In the genomic region with DNA sequence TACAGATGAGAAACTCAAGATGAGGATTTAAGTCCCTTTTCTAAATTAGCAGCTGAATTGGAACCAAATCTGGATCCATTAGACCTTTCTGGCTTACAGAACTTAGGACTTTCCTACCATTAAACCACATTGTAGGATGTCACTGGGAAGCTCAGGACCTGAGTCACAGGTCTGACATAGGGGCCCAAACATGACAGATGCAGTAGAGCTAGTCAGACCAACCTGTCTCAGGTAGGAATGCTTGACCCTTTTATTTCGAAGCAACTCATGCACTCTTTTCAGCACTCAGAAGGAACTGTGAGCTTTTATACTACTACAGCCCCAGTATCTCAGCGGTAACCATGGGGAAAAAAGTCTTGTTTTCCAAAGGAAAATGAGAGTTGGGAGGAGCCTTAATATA, we compare ENCODE assay signal across 7 cellular contexts. TPM values are rescaled to one million over a fixed set of nuclear protein-coding genes. Genes with fewer than 3 reads are reported as not detected.
DNase-seq lines count a peak whose midpoint lies in the region; ATAC-seq and TF ChIP-seq lines count a peak whose summit lies in the region.
"Had no signal": no experiment of that assay in that cellular context is flagged by ENCODE, and none has a peak within 500 bp of the region (broad histone marks: within the 10 kb centered on the region; RNA-seq: fewer than 3 reads in every experiment).

No MANE protein-coding gene starts in this region.

- H3F3A ChIP-seq in SK-N-SH (replicated peaks; ENCODE audit: insufficient read depth): peaks cover 13% of the 10 kb centered on the region

- TF ChIP-seq CTCF in CD14-positive monocyte (IDR thresholded peaks at IDR 0.05) (no peak), lower lobe of right lung (IDR thresholded peaks at IDR 0.05) (no peak), SK-N-SH (IDR thresholded peaks at IDR 0.05) (no peak)

- H3K9me3 Mint-ChIP-seq in CD14-positive monocyte: no peaks in the 10 kb centered on the region

- no peak for ATAC-seq in lower lobe of right lung

- CTCF ChIA-PET in SK-N-SH (lab: Yijun Ruan, JAX): interaction anchor here (1.2 to 6.5 kb wide), 5 partner anchors 10 to 654 kb away, joined by 3 to 48 read pairs (median 6); no protein-coding TSS in a partner anchor

- no peak for DNase-seq in CD14-positive monocyte (ENCODE audit: low spot score)
- no peak for DNase-seq in SK-N-MC (ENCODE audit: low read depth, low spot score)
- DNase-seq in lower lobe of right lung: no peak
- DNase-seq in SK-N-SH: no peak
- DNase-seq in posterior vena cava (ENCODE audit: low spot score): no peak
- no peak for DNase-seq in NCI-H187 (lab: John Stamatoyannopoulos, UW)
- DNase-seq: SJCRH30 had no signal

- no peak overlapping the region for H2AFZ ChIP-seq in SK-N-SH (ENCODE audit: low read depth)

- H3K9me2 ChIP-seq in SK-N-SH: no peaks in the 10 kb centered on the region

- no peak for TF ChIP-seq RAD21 in SK-N-SH (IDR thresholded peaks at IDR 0.05; ENCODE audit: low read length)

- peaks cover 84% of the 10 kb centered on the region for H3K4me1 Mint-ChIP-seq in CD14-positive monocyte

- H3K27me3 ChIP-seq in lower lobe of right lung (ENCODE audit: low read depth): no peaks in the 10 kb centered on the region
- H3K27me3 ChIP-seq in SK-N-SH (ENCODE audit: insufficient read depth): no peaks in the 10 kb centered on the region
- H3K27me3 ChIP-seq: SJCRH30 had no signal

- H4K20me1 ChIP-seq in SK-N-SH (ENCODE audit: insufficient read depth): peaks cover 15% of the 10 kb centered on the region

- 98% methylated on average over 2 of the region's 2 CpGs for WGBS in SK-N-SH (ENCODE audit: low lambda C conversion rate)

- no peak overlapping the region for H3K4me2 ChIP-seq in SK-N-SH

- peak overlapping the region; percentile 78 to 93 for H3K4me3 Mint-ChIP-seq in CD14-positive monocyte

- H3K4me3 ChIP-seq in SK-N-MC (no peak overlapping the region), lower lobe of right lung (no peak overlapping the region), SK-N-SH (ENCODE audit: low read depth in 2 of 2, low read length in 1 of 2) (no peak overlapping the region)
- H3K4me3 ChIP-seq: SJCRH30 had no signal

- H3K27ac ChIP-seq in SK-N-MC: peak overlapping the region; percentile 63
- H3K27ac ChIP-seq in lower lobe of right lung: peak overlapping the region; percentile 68
- peak overlapping the region in 1 of 2 experiments; percentile 40; a peak in 1 of 4 replicates for H3K27ac ChIP-seq in SK-N-SH (ENCODE audit: low read depth in 2 of 2, low read length in 1 of 2)
- H3K27ac ChIP-seq: SJCRH30 had no signal

- H3K9ac ChIP-seq in SK-N-MC (ENCODE audit: insufficient read length): no peak overlapping the region
- H3K9ac ChIP-seq in SK-N-SH: no peak overlapping the region

- intact Hi-C loops in CD14-positive monocyte (cut with micrococcal nuclease): loop anchor here (5.0 to 10.0 kb wide), 4 partner anchors 164 to 851 kb away; a partner anchor contains a TSS
- intact Hi-C loops in lower lobe of right lung (cut with DNase I): no loop called here
- intact Hi-C loops in posterior vena cava (cut with DNase I): no loop called here

- no peaks in the 10 kb centered on the region for H3K9me3 ChIP-seq in SK-N-MC (ENCODE audit: low read depth, low read length)
- H3K9me3 ChIP-seq in lower lobe of right lung: no peaks in the 10 kb centered on the region
- H3K9me3 ChIP-seq in SK-N-SH: no peaks in the 10 kb centered on the region
- H3K9me3 ChIP-seq: SJCRH30 had no signal

- H3K27me3 Mint-ChIP-seq in CD14-positive monocyte (ENCODE audit: low read depth in 3 of 3): peaks cover 0 to 5% (median 0%) of the 10 kb centered on the region in 3 donors

- no peak for TF ChIP-seq EP300 in SK-N-SH (IDR thresholded peaks at IDR 0.05; ENCODE audit: borderline replicate concordance in 1 of 2, low read depth in 1 of 2, low read length in 1 of 2)

- peaks cover 8% of the 10 kb centered on the region for H3K36me3 ChIP-seq in SK-N-MC (ENCODE audit: insufficient read depth, low read length)
- H3K36me3 ChIP-seq in lower lobe of right lung: peaks cover 32% of the 10 kb centered on the region
- H3K36me3 ChIP-seq in SK-N-SH (replicated peaks in 1 of 2; ENCODE audit: control insufficient read depth in 1 of 2, insufficient read depth in 2 of 2, low read length in 1 of 2): peaks cover 22 to 53% of the 10 kb centered on the region in 2 experiments

- peaks cover 50 to 65% of the 10 kb centered on the region in 2 donors for H3K36me3 Mint-ChIP-seq in CD14-positive monocyte

- POLR2A ChIA-PET in SK-N-SH (lab: Yijun Ruan, JAX): no interaction called here

- peaks cover 42% of the 10 kb centered on the region for H3K79me2 ChIP-seq in SK-N-SH (ENCODE audit: insufficient read depth)

- H3K4me1 ChIP-seq in lower lobe of right lung: peaks cover 77% of the 10 kb centered on the region
- peaks cover 0 to 28% of the 10 kb centered on the region in 2 experiments; a peak in 1 of 4 replicates for H3K4me1 ChIP-seq in SK-N-SH (ENCODE audit: control insufficient read depth in 1 of 2, insufficient read depth in 2 of 2, low read depth in 1 of 2, low read length in 1 of 2)

- peak overlapping the region; percentile 95 to 98 (median 96) for H3K27ac Mint-ChIP-seq in CD14-positive monocyte

TF ChIP-seq in SK-N-SH, 30 proteins besides CTCF, POLR2A, EP300 and RAD21:
- TF ChIP-seq, protein P1, sequence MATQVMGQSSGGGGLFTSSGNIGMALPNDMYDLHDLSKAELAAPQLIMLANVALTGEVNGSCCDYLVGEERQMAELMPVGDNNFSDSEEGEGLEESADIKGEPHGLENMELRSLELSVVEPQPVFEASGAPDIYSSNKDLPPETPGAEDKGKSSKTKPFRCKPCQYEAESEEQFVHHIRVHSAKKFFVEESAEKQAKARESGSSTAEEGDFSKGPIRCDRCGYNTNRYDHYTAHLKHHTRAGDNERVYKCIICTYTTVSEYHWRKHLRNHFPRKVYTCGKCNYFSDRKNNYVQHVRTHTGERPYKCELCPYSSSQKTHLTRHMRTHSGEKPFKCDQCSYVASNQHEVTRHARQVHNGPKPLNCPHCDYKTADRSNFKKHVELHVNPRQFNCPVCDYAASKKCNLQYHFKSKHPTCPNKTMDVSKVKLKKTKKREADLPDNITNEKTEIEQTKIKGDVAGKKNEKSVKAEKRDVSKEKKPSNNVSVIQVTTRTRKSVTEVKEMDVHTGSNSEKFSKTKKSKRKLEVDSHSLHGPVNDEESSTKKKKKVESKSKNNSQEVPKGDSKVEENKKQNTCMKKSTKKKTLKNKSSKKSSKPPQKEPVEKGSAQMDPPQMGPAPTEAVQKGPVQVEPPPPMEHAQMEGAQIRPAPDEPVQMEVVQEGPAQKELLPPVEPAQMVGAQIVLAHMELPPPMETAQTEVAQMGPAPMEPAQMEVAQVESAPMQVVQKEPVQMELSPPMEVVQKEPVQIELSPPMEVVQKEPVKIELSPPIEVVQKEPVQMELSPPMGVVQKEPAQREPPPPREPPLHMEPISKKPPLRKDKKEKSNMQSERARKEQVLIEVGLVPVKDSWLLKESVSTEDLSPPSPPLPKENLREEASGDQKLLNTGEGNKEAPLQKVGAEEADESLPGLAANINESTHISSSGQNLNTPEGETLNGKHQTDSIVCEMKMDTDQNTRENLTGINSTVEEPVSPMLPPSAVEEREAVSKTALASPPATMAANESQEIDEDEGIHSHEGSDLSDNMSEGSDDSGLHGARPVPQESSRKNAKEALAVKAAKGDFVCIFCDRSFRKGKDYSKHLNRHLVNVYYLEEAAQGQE (IDR thresholded peaks at IDR 0.05; ENCODE audit: low read depth, low read length): no peak
- TF ChIP-seq MEF2A (IDR thresholded peaks at IDR 0.05; ENCODE audit: borderline replicate concordance, low read depth) (no peak), NRF1 (IDR thresholded peaks at IDR 0.05; ENCODE audit: low read depth, low read length) (no peak)
- TF ChIP-seq, protein P2, sequence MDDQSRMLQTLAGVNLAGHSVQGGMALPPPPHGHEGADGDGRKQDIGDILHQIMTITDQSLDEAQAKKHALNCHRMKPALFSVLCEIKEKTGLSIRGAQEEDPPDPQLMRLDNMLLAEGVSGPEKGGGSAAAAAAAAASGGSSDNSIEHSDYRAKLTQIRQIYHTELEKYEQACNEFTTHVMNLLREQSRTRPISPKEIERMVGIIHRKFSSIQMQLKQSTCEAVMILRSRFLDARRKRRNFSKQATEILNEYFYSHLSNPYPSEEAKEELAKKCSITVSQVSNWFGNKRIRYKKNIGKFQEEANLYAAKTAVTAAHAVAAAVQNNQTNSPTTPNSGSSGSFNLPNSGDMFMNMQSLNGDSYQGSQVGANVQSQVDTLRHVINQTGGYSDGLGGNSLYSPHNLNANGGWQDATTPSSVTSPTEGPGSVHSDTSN (IDR thresholded peaks at IDR 0.05): no peak

RNA-seq across cellular contexts. Expression of a gene that starts 2.5 kb away (rescaled TPM):
- polyA plus RNA-seq in CD14-positive monocyte (10 to 100 TPM; 74.3 to 94.4 TPM), SK-N-SH (2012; rRNA removed) (101 and 117 TPM in 2 replicates)
- total RNA-seq in lower lobe of right lung (41.6 TPM), posterior vena cava (10 to 100 TPM; 17.4 to 18.6 TPM)
- 51.5 and 65.6 TPM in 2 replicates for polyA plus RNA-seq in SK-N-SH (2012; cell fraction: cytosol; rRNA removed)
- polyA plus RNA-seq in SK-N-SH (2012; cell fraction: nucleus; rRNA removed): 383 and 489 TPM in 2 replicates

RNA-seq across cellular contexts. Expression of a gene that starts 2.6 kb away (rescaled TPM):
- polyA plus RNA-seq in CD14-positive monocyte: 100 to 1,000 TPM; 490 to 510 TPM
- total RNA-seq in lower lobe of right lung: 101 TPM
- polyA plus RNA-seq in SK-N-SH (2012; rRNA removed): 344 TPM in 2 replicates
- polyA plus RNA-seq in SK-N-SH (2012; cell fraction: cytosol; rRNA removed): 275 and 308 TPM in 2 replicates
- polyA plus RNA-seq in SK-N-SH (2012; cell fraction: nucleus; rRNA removed): 121 and 150 TPM in 2 replicates
- total RNA-seq in posterior vena cava: 10 to 100 TPM; 81.8 to 91.9 TPM

RNA-seq across cellular contexts. Expression of a gene that starts 10.7 kb away (rescaled TPM):
- polyA plus RNA-seq in CD14-positive monocyte (10 to 100 TPM; 21.5 to 25.5 TPM), SK-N-SH (2012; rRNA removed) (22.6 and 23.1 TPM in 2 replicates)
- total RNA-seq in lower lobe of right lung (10.8 TPM), posterior vena cava (1 to 10 TPM; 5.4 to 6.1 TPM)
- 5.8 and 10.4 TPM in 2 replicates for polyA plus RNA-seq in SK-N-SH (2012; cell fraction: cytosol; rRNA removed)
- polyA plus RNA-seq in SK-N-SH (2012; cell fraction: nucleus; rRNA removed): 81.3 and 94.3 TPM in 2 replicates

RNA-seq across cellular contexts. Expression of a gene that starts 50.5 kb away (rescaled TPM):
- polyA plus RNA-seq in CD14-positive monocyte (100 to 1,000 TPM; 259 to 275 TPM), SK-N-SH (2012; rRNA removed) (380 and 500 TPM in 2 replicates)
- total RNA-seq in lower lobe of right lung (108 TPM), posterior vena cava (10 to 100 TPM; 72.4 to 95.7 TPM)
- polyA plus RNA-seq in SK-N-SH (2012; cell fraction: cytosol; rRNA removed): 314 and 316 TPM in 2 replicates
- polyA plus RNA-seq in SK-N-SH (2012; cell fraction: nucleus; rRNA removed): 380 and 476 TPM in 2 replicates

RNA-seq across cellular contexts. Expression of a gene that starts 56.8 kb away (rescaled TPM):
- polyA plus RNA-seq in CD14-positive monocyte (10 to 100 TPM; 35.4 to 43.5 TPM), SK-N-SH (2012; rRNA removed) (26.5 and 27.6 TPM in 2 replicates)
- total RNA-seq in lower lobe of right lung (16.2 TPM), posterior vena cava (10 to 100 TPM; 11.3 to 13.4 TPM)
- 11.1 and 16.3 TPM in 2 replicates for polyA plus RNA-seq in SK-N-SH (2012; cell fraction: cytosol; rRNA removed)
- polyA plus RNA-seq in SK-N-SH (2012; cell fraction: nucleus; rRNA removed): 31.0 and 67.8 TPM in 2 replicates

Comparison
In these comparisons a context has a peak if more than half of its experiments do, and no peak if none do; other contexts are left out.
1. intact Hi-C loops: an anchor here in CD14-positive monocyte (5.0 to 10.0 kb wide); none called in lower lobe of right lung and posterior vena cava.